ENCODE assay signal across 8 cellular contexts in genomic region chr22:37229805-37230672, GRCh38. TPM values are rescaled to one million over a fixed set of nuclear protein-coding genes. Genes with fewer than 3 reads are reported as not detected.
A peak's percentile ranks its signal among the peaks of the same experiment; 100 is the strongest.
DNase-seq lines count a peak whose midpoint lies in the region; ATAC-seq lines count a peak whose summit lies in the region.

No MANE protein-coding gene starts in this region.

- ATAC-seq in GM18907 (IDR thresholded peaks at IDR 0.05; ENCODE audit: unreplicated experiment) = peak; percentile 47
- peak; percentile 45 for ATAC-seq in sciatic nerve
- no peak for ATAC-seq in GM21360 (IDR thresholded peaks at IDR 0.05; ENCODE audit: unreplicated experiment)
- no peak for ATAC-seq in GM18870 (IDR thresholded peaks at IDR 0.05; ENCODE audit: unreplicated experiment)

- peak overlapping the region; percentile 39 for H3K4me3 ChIP-seq in Jurkat, Clone E6-1 (ENCODE audit: low read length)

- intact Hi-C loops in sciatic nerve (cut with DNase I) = no loop called here

- DNase-seq in Jurkat, Clone E6-1 (ENCODE audit: low read depth, low spot score) = peak; percentile 91
- peak; percentile 86 for DNase-seq in activated CD4-positive, CD25-positive, alpha-beta regulatory T cell treated with anti-CD3 and anti-CD28 coated beads, Interleukin-2, amount 50 U/mL, for 16 hours (ENCODE audit: low read depth, low spot score)
- peak; percentile 91 for DNase-seq in central memory CD4-positive, alpha-beta T cell
- DNase-seq in sciatic nerve (ENCODE audit: low spot score) (no peak), foreskin melanocyte (no peak)

RNA-seq across cellular contexts. Expression of gene RAC2, which starts 14.0 kb away (rescaled TPM):
- polyA plus RNA-seq in Jurkat, Clone E6-1 (2012; ENCODE audit: insufficient read depth, insufficient read length) = 314 TPM
- total RNA-seq in sciatic nerve = 18.9 TPM

RNA-seq across cellular contexts. Expression of gene SSTR3, which starts 17.8 kb away (rescaled TPM):
- not detected for polyA plus RNA-seq in Jurkat, Clone E6-1 (2012; ENCODE audit: insufficient read depth, insufficient read length)
- not detected for total RNA-seq in sciatic nerve

RNA-seq across cellular contexts. Expression of gene C1QTNF6, which starts 42.0 kb away (rescaled TPM):
- polyA plus RNA-seq in Jurkat, Clone E6-1 (2012; ENCODE audit: insufficient read depth, insufficient read length) = 5.0 TPM
- total RNA-seq in sciatic nerve = 7.8 TPM

RNA-seq across cellular contexts. Expression of gene CYTH4, which starts 52.3 kb away (rescaled TPM):
- polyA plus RNA-seq in Jurkat, Clone E6-1 (2012; ENCODE audit: insufficient read depth, insufficient read length) = 1.7 TPM
- 40.0 TPM for total RNA-seq in sciatic nerve

Comparison
In these comparisons a context has a peak if more than half of its experiments do, and no peak if none do; other contexts are left out.
1. ATAC-seq: peak in GM18907 (single experiment) and sciatic nerve (single experiment); none in GM21360 (single experiment) and GM18870 (single experiment).
2. DNase-seq: peak in Jurkat, Clone E6-1 (single experiment), activated CD4-positive, CD25-positive, alpha-beta regulatory T cell treated with anti-CD3 and anti-CD28 coated beads, Interleukin-2, amount 50 U/mL, for 16 hours (single experiment) and central memory CD4-positive, alpha-beta T cell (single experiment); none in sciatic nerve (single experiment) and foreskin melanocyte (single experiment).